ENCODE assay signal across 2 cellular contexts in the genomic region with DNA sequence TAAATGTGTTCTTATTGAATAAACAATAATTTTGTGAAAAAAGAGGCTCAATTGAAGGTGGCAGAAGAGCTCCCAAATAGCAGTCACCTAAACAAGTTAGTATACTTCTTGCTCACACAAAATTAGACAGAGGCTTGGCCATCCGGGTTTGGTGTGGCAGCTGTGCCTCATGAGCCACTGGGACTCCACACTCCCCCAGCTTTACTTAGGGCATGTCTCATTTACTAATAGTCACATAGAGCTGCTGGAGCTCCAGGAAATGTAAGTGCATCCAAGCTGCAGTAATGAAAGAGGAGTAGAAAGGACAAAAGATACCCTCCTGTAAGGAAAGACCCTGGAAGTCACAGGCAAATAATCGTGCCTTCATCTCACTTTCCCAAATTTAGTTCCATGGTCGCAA.
DNase-seq lines count a peak whose midpoint lies in the region; ATAC-seq and TF ChIP-seq lines count a peak whose summit lies in the region.
"Not testable (repeated sequence)": the region's sequence is repeated elsewhere in the genome, so short reads cannot be mapped to it uniquely, and the experiment has no call there.

No MANE protein-coding gene starts in this region.

- not testable (repeated sequence) for DNase-seq in psoas muscle, gastrocnemius medialis

- H3K27me3 ChIP-seq in psoas muscle (ENCODE audit: insufficient read depth in 3 of 3, low read length in 2 of 3); gastrocnemius medialis: not testable (repeated sequence)

- not testable (repeated sequence) for H3K4me3 ChIP-seq in psoas muscle, gastrocnemius medialis

- TF ChIP-seq CTCF in psoas muscle (IDR thresholded peaks at IDR 0.05); gastrocnemius medialis (IDR thresholded peaks at IDR 0.05 in 4 of 5, conservative IDR thresholded peaks at IDR 0.05 in 1 of 5): not testable (repeated sequence)

- H3K9me3 ChIP-seq in psoas muscle, gastrocnemius medialis: not testable (repeated sequence)

- not testable (repeated sequence) for TF ChIP-seq POLR2A in gastrocnemius medialis (IDR thresholded peaks at IDR 0.05)

- H3K4me1 ChIP-seq in psoas muscle, gastrocnemius medialis: not testable (repeated sequence)

- ATAC-seq in psoas muscle (peak in 3 of 4 donors; percentile 48 to 70 (median 59)), gastrocnemius medialis (peak; percentile 28 to 40)

- intact Hi-C loops in psoas muscle (cut with DNase I); gastrocnemius medialis (cut with DNase I; ENCODE audit: low total_unique reads): not testable (repeated sequence)

- in situ Hi-C loops in gastrocnemius medialis (cut with MboI; ENCODE audit: low sequenced_read_pairs in 4 of 4) = not testable (repeated sequence)

- H3K27ac ChIP-seq in psoas muscle, gastrocnemius medialis: not testable (repeated sequence)

- not testable (repeated sequence) for H3K36me3 ChIP-seq in psoas muscle (ENCODE audit: insufficient read depth in 1 of 2, low read depth in 1 of 2); gastrocnemius medialis

- WGBS in psoas muscle, 3 donors = no CpG with 5 or more reads among the region's 3 CpGs
